8 cellular contexts compared by ENCODE assay signal in the genomic region with DNA sequence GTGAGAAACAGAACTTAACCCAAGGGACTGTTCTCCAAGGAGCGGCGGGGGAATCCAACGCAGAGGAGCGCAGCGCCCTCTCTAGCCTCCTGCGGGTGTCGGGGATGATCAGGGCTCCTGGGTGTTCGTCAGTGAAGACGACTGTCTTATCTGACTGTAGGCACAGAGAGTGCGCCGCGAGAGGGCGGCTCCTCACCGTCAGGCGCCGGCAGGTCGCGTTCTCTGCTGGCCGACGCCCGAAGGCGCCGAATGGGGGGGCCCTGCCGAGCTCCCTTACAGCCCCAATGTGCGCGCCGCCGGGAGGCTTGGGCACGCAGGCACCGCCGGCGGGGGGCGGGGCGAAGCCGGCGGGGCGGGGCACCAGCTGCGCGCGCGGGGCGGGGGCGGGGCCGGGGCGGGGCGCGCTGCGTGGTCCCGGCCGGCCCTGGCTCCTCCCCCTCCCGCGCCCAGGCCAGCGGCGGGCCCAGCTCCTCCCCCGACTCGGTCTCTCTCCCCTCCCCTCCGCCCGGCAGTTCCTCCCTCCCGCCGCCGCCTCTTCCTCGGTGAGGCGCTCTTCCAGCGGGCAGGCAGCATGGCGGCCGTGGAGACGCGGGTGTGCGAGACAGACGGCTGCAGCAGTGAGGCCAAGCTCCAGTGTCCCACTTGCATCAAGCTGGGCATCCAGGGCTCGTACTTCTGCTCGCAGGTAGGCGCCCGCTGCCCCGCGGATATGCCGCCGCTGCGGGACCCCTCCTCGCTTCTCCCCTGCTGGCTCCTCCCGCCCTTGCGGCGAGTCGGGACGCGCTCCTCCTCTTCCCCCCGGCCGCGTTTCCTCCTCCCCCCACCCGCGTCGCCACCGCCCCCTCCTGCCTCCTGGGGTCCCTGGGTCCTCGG. TPM values are rescaled to one million over a fixed set of nuclear protein-coding genes. Genes with fewer than 3 reads are reported as not detected.
DNase-seq lines count a peak whose midpoint lies in the region; ATAC-seq and TF ChIP-seq lines count a peak whose summit lies in the region.

Gene METAP1, plus strand, starts transcription at position 539 of the 873 bp plus-strand sequence. Its CDS starts 33 bp downstream, at position 572.

- H3K9me3 ChIP-seq in HUES48 (ENCODE audit: control insufficient read depth, insufficient read depth, low read length): no peaks in the 10 kb centered on the region
- H3K9me3 ChIP-seq in NT2/D1 (ENCODE audit: insufficient read depth, low read length): peaks cover 14% of the 10 kb centered on the region; the same call in 1 of the 2 replicates
- no peaks in the 10 kb centered on the region for H3K9me3 ChIP-seq in endodermal cell (ENCODE audit: control insufficient read depth, low read length)
- H3K9me3 ChIP-seq in mesodermal cell (ENCODE audit: control insufficient read depth, low read length): no peaks in the 10 kb centered on the region

- H3K4me3 ChIP-seq in HUES48 (ENCODE audit: low read depth, low read length) (peak within 1 kb of the TSS; percentile 100), NT2/D1 (ENCODE audit: insufficient read length, low read depth) (peak within 1 kb of the TSS; percentile 70), endodermal cell (ENCODE audit: low read length) (peak within 1 kb of the TSS; percentile 92), mesodermal cell (ENCODE audit: extremely low read depth, insufficient read depth, low read length, poor library complexity, severe bottlenecking) (peak within 1 kb of the TSS; percentile 88)

- DNase-seq in Calu3: peak; percentile 91
- DNase-seq in NT2/D1 (ENCODE audit: low read depth, low spot score): peak; percentile 84
- peak; percentile 90 for DNase-seq in activated CD8-positive, alpha-beta memory T cell treated with anti-CD3 and anti-CD28 coated beads, Interleukin-2, amount 50 U/mL, for 1 hour (ENCODE audit: extremely low read depth)
- peak; percentile 98 for DNase-seq in endodermal cell
- peak; percentile 91 to 95 for DNase-seq in stimulated activated CD8-positive, alpha-beta memory T cell treated with anti-CD3 and anti-CD28 coated beads, Interleukin-15, amount 100 ng/mL, for 4 hours (ENCODE audit: low read depth in 2 of 2)

- H3K9ac ChIP-seq in HUES48 (ENCODE audit: low read depth, low read length) (peak within 1 kb of the TSS; percentile 99), NT2/D1 (ENCODE audit: insufficient read length, low read depth) (peak within 1 kb of the TSS; percentile 90), endodermal cell (ENCODE audit: extremely low read depth, low read length, poor library complexity, severe bottlenecking) (peak within 1 kb of the TSS; percentile 77)

- H3K4me1 ChIP-seq in HUES48 (ENCODE audit: control insufficient read depth, insufficient read depth, low read length): peaks cover 17% of the 10 kb centered on the region
- H3K4me1 ChIP-seq in NT2/D1 (ENCODE audit: insufficient read depth, insufficient read length): no peaks in the 10 kb centered on the region
- peaks cover 6% of the 10 kb centered on the region for H3K4me1 ChIP-seq in endodermal cell (ENCODE audit: control insufficient read depth, insufficient read depth, low read length)
- no peaks in the 10 kb centered on the region for H3K4me1 ChIP-seq in mesodermal cell (ENCODE audit: control insufficient read depth, insufficient read depth, low read length, poor library complexity, severe bottlenecking)

- intact Hi-C loops in Calu3 (cut with micrococcal nuclease; ENCODE audit: unreplicated experiment): loop anchor here (1.0 to 10.0 kb wide), 3 partner anchors 33 to 61 kb away; no protein-coding TSS in a partner anchor

- H3K9me3 Mint-ChIP-seq in Calu3 (ENCODE audit: low read depth, unreplicated experiment) (no peaks in the 10 kb centered on the region), endodermal cell (peaks cover 6% of the 10 kb centered on the region)

- H3K27me3 Mint-ChIP-seq in Calu3 (ENCODE audit: unreplicated experiment) (no peaks in the 10 kb centered on the region), endodermal cell (ENCODE audit: insufficient read depth) (no peaks in the 10 kb centered on the region)

- H3K36me3 ChIP-seq in HUES48 (ENCODE audit: control insufficient read depth, insufficient read depth, low read length) (no peaks in the 10 kb centered on the region), NT2/D1 (ENCODE audit: insufficient read depth, insufficient read length, low read length) (no peaks in the 10 kb centered on the region), endodermal cell (ENCODE audit: control insufficient read depth, insufficient read depth, low read length) (no peaks in the 10 kb centered on the region), mesodermal cell (ENCODE audit: control insufficient read depth, insufficient read depth, low read length) (no peaks in the 10 kb centered on the region)

- peak; percentile 92 for ATAC-seq in GM21390 (IDR thresholded peaks at IDR 0.05; ENCODE audit: unreplicated experiment)

- H3K4me1 Mint-ChIP-seq in Calu3 (ENCODE audit: low read depth, unreplicated experiment) (peaks cover 32% of the 10 kb centered on the region), endodermal cell (peaks cover 18% of the 10 kb centered on the region)

- peak within 1 kb of the TSS; percentile 99 for H3K27ac ChIP-seq in HUES48 (ENCODE audit: low read depth, low read length)
- H3K27ac ChIP-seq in endodermal cell (ENCODE audit: low read depth, low read length): peak within 1 kb of the TSS; percentile 85
- peak within 1 kb of the TSS; percentile 83 for H3K27ac ChIP-seq in mesodermal cell (ENCODE audit: low read depth, low read length, severe bottlenecking)

- whole genome bisulfite sequencing in endodermal cell (ENCODE audit: insufficient coverage in 1 of 2, insufficient read length in 1 of 2), 2 experiments: 0 to 3% methylated on average over 9 to 94 of the region's 94 CpGs
- WGBS in mesodermal cell (ENCODE audit: insufficient coverage in 2 of 2), 2 experiments: 0 to 1% methylated on average over 35 to 38 of the region's 94 CpGs

- CTCF ChIA-PET in Calu3 (lab: Charles Lee): interaction anchor here (0.6 to 3.2 kb wide), 17 partner anchors 10 to 823 kb away, joined by 3 to 37 read pairs (median 4); partner anchors contain the start of genes ADH5 and EIF4E

- no TSS peak for BruUV-seq in Calu3 (replicated peaks; lab: Mats Ljungman, UMichigan)

- peak within 1 kb of the TSS; percentile 75 for H3K27ac Mint-ChIP-seq in Calu3 (ENCODE audit: unreplicated experiment)
- peak within 1 kb of the TSS; percentile 88 for H3K27ac Mint-ChIP-seq in endodermal cell

- peaks cover 24% of the 10 kb centered on the region for H3K36me3 Mint-ChIP-seq in Calu3 (ENCODE audit: insufficient read depth, unreplicated experiment)
- H3K36me3 Mint-ChIP-seq in endodermal cell (ENCODE audit: low read depth): no peaks in the 10 kb centered on the region

- H3K4me3 Mint-ChIP-seq in Calu3 (ENCODE audit: low read depth, unreplicated experiment): peak within 1 kb of the TSS; percentile 82
- H3K4me3 Mint-ChIP-seq in endodermal cell: peak within 1 kb of the TSS; percentile 74

- H3K27me3 ChIP-seq in HUES48 (ENCODE audit: control insufficient read depth, insufficient read depth, low read length) (no peaks in the 10 kb centered on the region), NT2/D1 (ENCODE audit: insufficient read depth, insufficient read length) (no peaks in the 10 kb centered on the region), endodermal cell (ENCODE audit: control insufficient read depth, insufficient read depth, low read length, poor library complexity, severe bottlenecking) (no peaks in the 10 kb centered on the region)

- TF ChIP-seq CTCF in Calu3 (IDR thresholded peaks at IDR 0.05; ENCODE audit: unreplicated experiment): no peak
- peak; percentile 74 for TF ChIP-seq CTCF in endodermal cell (conservative IDR thresholded peaks at IDR 0.05)

RNA-seq across cellular contexts. Expression of gene METAP1, which starts in this region (rescaled TPM):
- total RNA-seq in Calu3 (2022) (59.0 and 60.5 TPM in 2 replicates), endodermal cell (10 to 100 TPM; 51.0 to 53.0 TPM)
- polyA plus RNA-seq in endodermal cell (2013, experiment 1 of 2): 51.9 TPM
- polyA plus RNA-seq in endodermal cell (2013, experiment 2 of 2): 48.6 TPM
- polyA plus RNA-seq in mesodermal cell (2013, experiment 1 of 2): 58.2 TPM
- polyA plus RNA-seq in mesodermal cell (2013, experiment 2 of 2): 63.7 TPM

Comparison
In these comparisons a context has a peak if more than half of its experiments do, and no peak if none do; other contexts are left out.
1. Peak in every context shown above with its lines: DNase-seq, ATAC-seq, H3K4me3 ChIP-seq and H3K27ac ChIP-seq.